ENCODE assay signal across 10 cellular contexts in genomic region chr12:123435636-123436016, GRCh38. TPM values are rescaled to one million over a fixed set of nuclear protein-coding genes. Genes with fewer than 3 reads are reported as not detected.
DNase-seq lines count a peak whose midpoint lies in the region; ATAC-seq and TF ChIP-seq lines count a peak whose summit lies in the region.
"Had no signal": no experiment of that assay in that cellular context is flagged by ENCODE, and none has a peak within 500 bp of the region (broad histone marks: within the 10 kb centered on the region; RNA-seq: fewer than 3 reads in every experiment).

No MANE protein-coding gene starts in this region.

- no peaks in the 10 kb centered on the region for H3K9me3 Mint-ChIP-seq in naive B cell

- H3K27me3 ChIP-seq in ACC112 (ENCODE audit: insufficient read depth, low read length) = no peaks in the 10 kb centered on the region
- H3K27me3 ChIP-seq in KMS-11 (ENCODE audit: insufficient read depth, low read depth) = no peaks in the 10 kb centered on the region

- H3K4me2 ChIP-seq in KMS-11 = peak overlapping the region; percentile 92; the same call in 1 of the 2 replicates

- peak overlapping the region; percentile 91 to 99 (median 96) for H3K27ac Mint-ChIP-seq in naive B cell

- H2AFZ ChIP-seq in ACC112 (ENCODE audit: low read length, unreplicated experiment) = peak overlapping the region; percentile 52
- H2AFZ ChIP-seq in KMS-11 (ENCODE audit: low read depth) = no peak overlapping the region; the same call in 1 of the 2 replicates

- ATAC-seq in naive B cell (ENCODE audit: low read depth in 2 of 2) (no peak), GM21515 (IDR thresholded peaks at IDR 0.05; ENCODE audit: unreplicated experiment) (no peak)

- peaks cover 26 to 53% (median 49%) of the 10 kb centered on the region in 3 donors for H3K4me1 Mint-ChIP-seq in naive B cell

- DNase-seq in naive B cell = no peak
- no peak for DNase-seq in SK-N-DZ (ENCODE audit: low spot score)
- DNase-seq in GF-D8 (lab: John Stamatoyannopoulos, UW) = no peak
- DNase-seq in AML-193 (lab: John Stamatoyannopoulos, UW) = no peak
- DNase-seq: central memory CD4-positive, alpha-beta T cell; NCI-H1436 treated with DMSO at 0.1 percent for 48 hours had no signal

- peak overlapping the region; percentile 94 to 99 (median 96) for H3K4me3 Mint-ChIP-seq in naive B cell

- H3K4me1 ChIP-seq in ACC112 (ENCODE audit: control insufficient read depth, insufficient read depth, low read length, unreplicated experiment) = peaks cover 8% of the 10 kb centered on the region
- peaks cover under 1% of the 10 kb centered on the region for H3K4me1 ChIP-seq in KMS-11 (ENCODE audit: low read depth, poor library complexity, severe bottlenecking)

- H3K36me3 Mint-ChIP-seq in naive B cell = no peaks in the 10 kb centered on the region

- H3K9ac ChIP-seq in KMS-11 = no peak overlapping the region

- H3K36me3 ChIP-seq in ACC112 (ENCODE audit: insufficient read depth, low read length) (no peaks in the 10 kb centered on the region), KMS-11 (ENCODE audit: insufficient read depth) (no peaks in the 10 kb centered on the region)

- peak overlapping the region; percentile 83 for H3K4me3 ChIP-seq in ACC112 (ENCODE audit: low read depth, low read length)
- no peak overlapping the region for H3K4me3 ChIP-seq in KMS-11 (IDR thresholded peaks at IDR 0.05; ENCODE audit: insufficient read depth, low read depth, low read length)

- H3K79me2 ChIP-seq in ACC112 (ENCODE audit: control insufficient read depth, insufficient read depth, low read length, unreplicated experiment) (peaks cover 20% of the 10 kb centered on the region), KMS-11 (ENCODE audit: insufficient read depth, low read depth) (no peaks in the 10 kb centered on the region)

- H4K20me1 ChIP-seq in KMS-11 (ENCODE audit: insufficient read depth) = no peaks in the 10 kb centered on the region

- no peaks in the 10 kb centered on the region for H3K27me3 Mint-ChIP-seq in naive B cell

- H3K27ac ChIP-seq in ACC112 (ENCODE audit: low read depth, low read length) (peak overlapping the region; percentile 57; the same call in 1 of the 2 replicates), KMS-11 (no peak overlapping the region), cingulate gyrus (ENCODE audit: low read depth, low read length) (peak overlapping the region; percentile 83)

- no peak for TF ChIP-seq CTCF in KMS-11 (conservative IDR thresholded peaks at IDR 0.05; ENCODE audit: low read depth, low read length)

RNA-seq across cellular contexts. Expression of gene RILPL2, which starts 0.9 kb away (rescaled TPM):
- 1 to 10 TPM; 2.2 to 5.3 (median 4.8) TPM for polyA plus RNA-seq in naive B cell (ENCODE audit: low read depth in 6 of 6)
- 1.9 and 2.9 TPM in 2 replicates for polyA plus RNA-seq in SK-N-DZ (2014; cell fraction: cytosol; rRNA removed)
- 0.69 and 1.1 TPM in 2 replicates for polyA plus RNA-seq in SK-N-DZ (2014; cell fraction: nucleus; rRNA removed)

RNA-seq across cellular contexts. Expression of gene SNRNP35, which starts 22.3 kb away (rescaled TPM):
- 10 to 100 TPM; 18.0 to 29.1 (median 28.4) TPM for polyA plus RNA-seq in naive B cell (ENCODE audit: low read depth in 6 of 6)
- 30.5 and 38.9 TPM in 2 replicates for polyA plus RNA-seq in SK-N-DZ (2014; cell fraction: cytosol; rRNA removed)
- 19.8 and 25.5 TPM in 2 replicates for polyA plus RNA-seq in SK-N-DZ (2014; cell fraction: nucleus; rRNA removed)

RNA-seq across cellular contexts. Expression of gene KMT5A, which starts 51.7 kb away (rescaled TPM):
- polyA plus RNA-seq in naive B cell (ENCODE audit: low read depth in 6 of 6) = 1 to 10 TPM in 3 of 6 donors, under 1 TPM in 3; 0.15 to 2.7 (median 1.4) TPM
- polyA plus RNA-seq in SK-N-DZ (2014; cell fraction: cytosol; rRNA removed) = 54.3 and 56.6 TPM in 2 replicates
- polyA plus RNA-seq in SK-N-DZ (2014; cell fraction: nucleus; rRNA removed) = 69.4 and 70.7 TPM in 2 replicates
